33 cellular contexts compared by ENCODE assay signal in the genomic region with DNA sequence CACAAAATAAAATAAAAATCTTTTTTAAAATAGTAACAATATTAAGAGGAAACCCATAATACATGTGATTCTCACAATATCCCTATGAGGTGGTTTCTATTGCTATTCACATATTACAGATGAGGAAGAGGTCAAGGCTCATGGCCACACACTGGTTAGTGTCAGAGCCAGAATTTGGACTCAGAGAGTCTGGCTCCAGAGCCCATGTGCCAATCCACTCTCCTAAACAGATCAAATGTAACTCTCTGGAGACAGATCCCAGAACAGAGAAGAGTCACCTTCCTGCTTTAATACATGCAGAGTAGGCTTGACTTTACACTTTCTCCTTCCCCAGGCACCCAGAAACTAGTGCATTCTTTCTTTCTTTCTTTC. TPM values are rescaled to one million over a fixed set of nuclear protein-coding genes. Genes with fewer than 3 reads are reported as not detected.
DNase-seq lines count a peak whose midpoint lies in the region; ATAC-seq, FAIRE-seq and TF ChIP-seq lines count a peak whose summit lies in the region.
"Had no signal": no experiment of that assay in that cellular context is flagged by ENCODE, and none has a peak within 500 bp of the region (broad histone marks: within the 10 kb centered on the region; RNA-seq: fewer than 3 reads in every experiment).

No MANE protein-coding gene starts in this region.

- TF ChIP-seq EP300 in HepG2 (IDR thresholded peaks at IDR 0.05; ENCODE audit: low read depth in 2 of 2, low read length in 2 of 2) (no peak), HepG2 (CRISPR knock-in tag; IDR thresholded peaks at IDR 0.05; ENCODE audit: borderline replicate concordance) (no peak)

- no peak overlapping the region for H2AFZ ChIP-seq in HepG2 (ENCODE audit: low read length)
- H2AFZ ChIP-seq in smooth muscle cell (ENCODE audit: low read depth): no peak overlapping the region

- H3K27ac ChIP-seq in BLaER1: 0 out of 2 replicates have a peak overlapping the region, but pooled peaks have one; percentile 67
- H3K27ac ChIP-seq in HepG2 (ENCODE audit: extremely low read length, insufficient read depth, low read length): no peak overlapping the region
- H3K27ac ChIP-seq in smooth muscle cell (ENCODE audit: low read depth): peak overlapping the region; percentile 79

- intact Hi-C loops in HepG2 (cut with micrococcal nuclease; ENCODE audit: unreplicated experiment) (no loop called here), left colon (cut with DNase I, micrococcal nuclease) (no loop called here)

- H3K27me3 ChIP-seq in BLaER1 (no peaks in the 10 kb centered on the region), HepG2 (ENCODE audit: control insufficient read depth in 1 of 2, insufficient read depth in 2 of 2, low read length in 2 of 2) (peaks cover under 1 to 2% of the 10 kb centered on the region in 2 experiments; a peak in 1 of 5 replicates), smooth muscle cell (ENCODE audit: low read depth) (no peaks in the 10 kb centered on the region)
- H3K27me3 ChIP-seq: gastroesophageal sphincter, pancreas, tibial artery had no signal

- BruUV-seq in HepG2 (replicated peaks; lab: Mats Ljungman, UMichigan): no TSS peak

- peaks cover 68% of the 10 kb centered on the region for H3K4me1 ChIP-seq in BLaER1
- peaks cover 49% of the 10 kb centered on the region for H3K4me1 ChIP-seq in HepG2 (ENCODE audit: insufficient read depth, low read length)
- H3K4me1 ChIP-seq in smooth muscle cell (ENCODE audit: low read depth): peaks cover 4% of the 10 kb centered on the region

- H3K4me2 ChIP-seq in BLaER1: peak overlapping the region; percentile 89
- H3K4me2 ChIP-seq in HepG2 (ENCODE audit: low read depth, low read length): no peak overlapping the region
- H3K4me2 ChIP-seq in smooth muscle cell: no peak overlapping the region

- peaks cover 30% of the 10 kb centered on the region for H3F3A ChIP-seq in smooth muscle cell (ENCODE audit: low read depth)

- in situ Hi-C loops in HepG2 (cut with HindIII; ENCODE audit: extremely low pct_ligation_motif_present, low pct_unique_long_range_greater_than_20kb): no loop called here

- CTCF ChIA-PET in HepG2 (lab: Yijun Ruan, JAX; ENCODE audit: low intra/inter-chr PET ratio, low total read pairs): no interaction called here

- H3K36me3 ChIP-seq in BLaER1 (no peaks in the 10 kb centered on the region), HepG2 (replicated peaks in 1 of 2; ENCODE audit: control insufficient read depth in 1 of 2, insufficient read depth in 2 of 2, low read length in 2 of 2) (no peaks in the 10 kb centered on the region), smooth muscle cell (ENCODE audit: low read depth) (no peaks in the 10 kb centered on the region)
- H3K36me3 ChIP-seq: gastroesophageal sphincter, pancreas, tibial artery had no signal

- H3K79me2 ChIP-seq in HepG2 (ENCODE audit: insufficient read depth, low read length) (no peaks in the 10 kb centered on the region), smooth muscle cell (ENCODE audit: low read depth) (no peaks in the 10 kb centered on the region)

- H3K9ac ChIP-seq in BLaER1 (peak overlapping the region; percentile 22; the same call in 1 of the 2 replicates), HepG2 (ENCODE audit: insufficient read depth, low read depth, low read length) (no peak overlapping the region), smooth muscle cell (ENCODE audit: low read depth) (no peak overlapping the region)

- no peak for TF ChIP-seq POLR2A in HepG2 (IDR thresholded peaks at IDR 0.05; ENCODE audit: insufficient read depth in 1 of 2, low read depth in 2 of 2, low read length in 2 of 2)

- no peak overlapping the region for H3K4me3 ChIP-seq in BLaER1
- no peak overlapping the region for H3K4me3 ChIP-seq in HepG2 (replicated peaks in 1 of 3; ENCODE audit: insufficient read depth in 1 of 3, low read depth in 2 of 3, low read length in 3 of 3)
- H3K4me3 ChIP-seq in smooth muscle cell: no peak overlapping the region
- H3K4me3 ChIP-seq: gastroesophageal sphincter, K562, pancreas, tibial artery had no signal

- peak; percentile 23 for FAIRE-seq in HepG2 (lab: Jason Lieb, UNC)
- FAIRE-seq: GM18507, GM19239, H1, K562, pancreas had no signal

- H4K20me1 ChIP-seq in BLaER1: no peaks in the 10 kb centered on the region
- no peaks in the 10 kb centered on the region for H4K20me1 ChIP-seq in HepG2 (ENCODE audit: insufficient read depth, low read length)
- no peaks in the 10 kb centered on the region for H4K20me1 ChIP-seq in smooth muscle cell (ENCODE audit: low read depth)

- H3K9me3 ChIP-seq in BLaER1: no peaks in the 10 kb centered on the region; the same call in 1 of the 2 replicates
- no peaks in the 10 kb centered on the region for H3K9me3 ChIP-seq in HepG2 (ENCODE audit: low read length)
- no peaks in the 10 kb centered on the region for H3K9me3 ChIP-seq in smooth muscle cell (replicated peaks; ENCODE audit: low read depth)
- H3K9me3 ChIP-seq: pancreas, tibial artery had no signal

- TF ChIP-seq CTCF in HepG2 (CRISPR knock-in tag; IDR thresholded peaks at IDR 0.05) (no peak), smooth muscle cell (IDR thresholded peaks at IDR 0.05; ENCODE audit: borderline replicate concordance, insufficient read depth, poor library complexity, severe bottlenecking) (no peak)

- no peak for TF ChIP-seq RAD21 in HepG2 (CRISPR knock-in tag; IDR thresholded peaks at IDR 0.05)

- POLR2A ChIA-PET in HepG2 (lab: Yijun Ruan, JAX): no interaction called here

- ATAC-seq in HepG2: peak; percentile 59
- ATAC-seq in GM21786 (IDR thresholded peaks at IDR 0.05; ENCODE audit: unreplicated experiment): no peak
- no peak for ATAC-seq in left colon
- ATAC-seq in HG03520 (IDR thresholded peaks at IDR 0.05; ENCODE audit: unreplicated experiment): no peak
- ATAC-seq: gastroesophageal sphincter, K562, pancreas, T-cell had no signal

- DNase-seq in MV-4-11 (lab: John Stamatoyannopoulos, UW) (peak; percentile 28), HepG2 (ENCODE audit: low spot score) (peak; percentile 41), smooth muscle cell (lab: John Stamatoyannopoulos, UW; ENCODE audit: unreplicated experiment) (no peak), left colon (no peak), AG08396 (ENCODE audit: low spot score) (no peak)
- DNase-seq: 8988T; activated CD4-positive, alpha-beta T cell treated with anti-CD3 and anti-CD28 coated beads, Interleukin-2, amount 50 U/mL, for 1 hour; activated naive CD4-positive, alpha-beta T cell treated with Interleukin-2 at 50 U/mL for 16 hours; CD8-positive, alpha-beta memory T cell; DMS 273 treated with DMSO at 0.1 percent for 48 hours; hippocampal formation; mesendoderm; NCI-H1092 treated with DMSO at 0.1 percent for 48 hours; NCI-H187; NCI-H2171; NCI-H510A; OCI-M1; pancreas; stimulated activated CD8-positive, alpha-beta memory T cell treated with anti-CD3 and anti-CD28 coated beads, Interleukin-4, amount 100 ng/mL, for 48 hours; T-cell had no signal

RNA-seq across cellular contexts. Expression of a gene that starts 10.1 kb away (rescaled TPM):
- 0.21 and 0.33 TPM in 2 replicates for total RNA-seq in HepG2 (2016; rRNA removed; fragmentation: Illumina TruSeq; extraction: Trizol)
- total RNA-seq in HepG2 (2016; cell fraction: cytosol; rRNA removed; fragmentation: Illumina TruSeq; extraction: Trizol; ENCODE audit: low read depth): 0.26 and 0.51 TPM in 2 replicates
- total RNA-seq in HepG2 (2016; cell fraction: insoluble cytoplasmic fraction; rRNA removed; fragmentation: Illumina TruSeq; extraction: Trizol): 0.18 and 0.22 TPM in 2 replicates
- 0.31 TPM in 2 replicates for total RNA-seq in HepG2 (2016; cell fraction: membrane; rRNA removed; fragmentation: Illumina TruSeq; extraction: Trizol)
- total RNA-seq in HepG2 (2016; cell fraction: nucleus; rRNA removed; fragmentation: Illumina TruSeq; extraction: Trizol): 0.19 and 0.71 TPM in 2 replicates
- polyA plus RNA-seq in HepG2 (2011; rRNA removed): 2.3 and 2.5 TPM in 2 replicates
- 1.1 and 1.2 TPM in 2 replicates for polyA plus RNA-seq in HepG2 (2011; cell fraction: cytosol; rRNA removed)
- 11.6 and 19.0 TPM in 2 replicates for polyA plus RNA-seq in HepG2 (2011; cell fraction: nucleus; rRNA removed)
- polyA plus RNA-seq in HepG2 (2012): 1.5 and 3.8 TPM in 2 replicates
- polyA plus RNA-seq in HepG2 (2016; cell fraction: cytosol; fragmentation: Illumina TruSeq; extraction: Trizol; ENCODE audit: low read depth): 0.26 and 0.40 TPM in 2 replicates
- polyA plus RNA-seq in HepG2 (2016; cell fraction: insoluble cytoplasmic fraction; fragmentation: Illumina TruSeq; extraction: Trizol; ENCODE audit: low read depth): 0.09 and 0.23 TPM in 2 replicates
- polyA plus RNA-seq in HepG2 (2016; cell fraction: membrane; fragmentation: Illumina TruSeq; extraction: Trizol; ENCODE audit: low read depth): 0.26 and 0.42 TPM in 2 replicates
- 0.23 and 0.79 TPM in 2 replicates for polyA plus RNA-seq in HepG2 (2016; cell fraction: nucleus; fragmentation: Illumina TruSeq; extraction: Trizol; ENCODE audit: insufficient read depth, low read depth)
- polyA minus RNA-seq in HepG2 (2011; rRNA and poly(A)+ RNA removed; ENCODE audit: low replicate concordance): 0.14 and 2.9 TPM in 2 replicates
- 0.35 and 1.5 TPM in 2 replicates for polyA minus RNA-seq in HepG2 (2011; cell fraction: cytosol; rRNA and poly(A)+ RNA removed)
- polyA minus RNA-seq in HepG2 (2011; cell fraction: nucleus; rRNA and poly(A)+ RNA removed): 3.7 and 5.4 TPM in 2 replicates
- 0.31 TPM in 1 of 2 replicates, not detected in the other for total RNA-seq in smooth muscle cell
- 0.14 and 0.38 TPM in 2 replicates for polyA plus RNA-seq in smooth muscle cell
- 1 to 10 TPM; 1.7 to 2.0 TPM for total RNA-seq in left colon

RNA-seq across cellular contexts. Expression of a gene that starts 15.3 kb away (rescaled TPM):
- total RNA-seq in HepG2 (2016; rRNA removed; fragmentation: Illumina TruSeq; extraction: Trizol): 0.22 TPM in 1 of 2 replicates, not detected in the other
- total RNA-seq in HepG2 (2016; cell fraction: cytosol; rRNA removed; fragmentation: Illumina TruSeq; extraction: Trizol; ENCODE audit: low read depth): 0.35 TPM in 1 of 2 replicates, not detected in the other
- total RNA-seq in HepG2 (2016; cell fraction: insoluble cytoplasmic fraction; rRNA removed; fragmentation: Illumina TruSeq; extraction: Trizol): 0.15 TPM in 1 of 2 replicates, not detected in the other
- 0.38 and 0.49 TPM in 2 replicates for total RNA-seq in HepG2 (2016; cell fraction: membrane; rRNA removed; fragmentation: Illumina TruSeq; extraction: Trizol)
- total RNA-seq in HepG2 (2016; cell fraction: nucleus; rRNA removed; fragmentation: Illumina TruSeq; extraction: Trizol): not detected in 2 replicates
- polyA plus RNA-seq in HepG2 (2011; rRNA removed): 0.07 and 0.09 TPM in 2 replicates
- 0.09 and 0.15 TPM in 2 replicates for polyA plus RNA-seq in HepG2 (2011; cell fraction: cytosol; rRNA removed)
- polyA plus RNA-seq in HepG2 (2011; cell fraction: nucleus; rRNA removed): 0.48 and 0.87 TPM in 2 replicates
- polyA plus RNA-seq in HepG2 (2012): 0.15 TPM in 1 of 2 replicates, not detected in the other
- polyA plus RNA-seq in HepG2 (2016; cell fraction: cytosol; fragmentation: Illumina TruSeq; extraction: Trizol; ENCODE audit: low read depth): not detected in 2 replicates
- not detected in 2 replicates for polyA plus RNA-seq in HepG2 (2016; cell fraction: insoluble cytoplasmic fraction; fragmentation: Illumina TruSeq; extraction: Trizol; ENCODE audit: low read depth)
- polyA plus RNA-seq in HepG2 (2016; cell fraction: membrane; fragmentation: Illumina TruSeq; extraction: Trizol; ENCODE audit: low read depth): not detected in 2 replicates
- polyA plus RNA-seq in HepG2 (2016; cell fraction: nucleus; fragmentation: Illumina TruSeq; extraction: Trizol; ENCODE audit: insufficient read depth, low read depth): not detected in 2 replicates
- 0.36 TPM in 1 of 2 replicates, not detected in the other for polyA minus RNA-seq in HepG2 (2011; rRNA and poly(A)+ RNA removed; ENCODE audit: low replicate concordance)
- polyA minus RNA-seq in HepG2 (2011; cell fraction: cytosol; rRNA and poly(A)+ RNA removed): not detected in 2 replicates
- polyA minus RNA-seq in HepG2 (2011; cell fraction: nucleus; rRNA and poly(A)+ RNA removed): 1.4 TPM in 1 of 2 replicates, not detected in the other
- not detected in 2 replicates for total RNA-seq in smooth muscle cell
- polyA plus RNA-seq in smooth muscle cell: 0.18 and 0.25 TPM in 2 replicates
- not detected for total RNA-seq in left colon
- total RNA-seq: CD8-positive, alpha-beta memory T cell; gastroesophageal sphincter; H1; HT-29; K562; M059J; neural crest cell; T-cell had no signal
- polyA plus RNA-seq: CD8-positive, alpha-beta memory T cell; fibroblast of lung; H1 had no signal

RNA-seq across cellular contexts. Expression of a gene that starts 27.7 kb away (rescaled TPM):
- total RNA-seq in HepG2 (2016; rRNA removed; fragmentation: Illumina TruSeq; extraction: Trizol) (78.5 and 91.0 TPM in 2 replicates), smooth muscle cell (62.5 and 70.9 TPM in 2 replicates), left colon (100 to 1,000 TPM; 153 to 176 TPM)
- 61.6 and 62.5 TPM in 2 replicates for total RNA-seq in HepG2 (2016; cell fraction: cytosol; rRNA removed; fragmentation: Illumina TruSeq; extraction: Trizol; ENCODE audit: low read depth)
- 72.7 and 92.2 TPM in 2 replicates for total RNA-seq in HepG2 (2016; cell fraction: insoluble cytoplasmic fraction; rRNA removed; fragmentation: Illumina TruSeq; extraction: Trizol)
- 98.7 and 108 TPM in 2 replicates for total RNA-seq in HepG2 (2016; cell fraction: membrane; rRNA removed; fragmentation: Illumina TruSeq; extraction: Trizol)
- total RNA-seq in HepG2 (2016; cell fraction: nucleus; rRNA removed; fragmentation: Illumina TruSeq; extraction: Trizol): 63.4 and 77.8 TPM in 2 replicates
- polyA plus RNA-seq in HepG2 (2011; rRNA removed) (268 and 270 TPM in 2 replicates), smooth muscle cell (18.7 and 20.3 TPM in 2 replicates)
- 216 and 257 TPM in 2 replicates for polyA plus RNA-seq in HepG2 (2011; cell fraction: cytosol; rRNA removed)
- polyA plus RNA-seq in HepG2 (2011; cell fraction: nucleus; rRNA removed): 595 and 749 TPM in 2 replicates
- 72.7 and 87.5 TPM in 2 replicates for polyA plus RNA-seq in HepG2 (2012)
- 60.8 and 65.7 TPM in 2 replicates for polyA plus RNA-seq in HepG2 (2016; cell fraction: cytosol; fragmentation: Illumina TruSeq; extraction: Trizol; ENCODE audit: low read depth)
- polyA plus RNA-seq in HepG2 (2016; cell fraction: insoluble cytoplasmic fraction; fragmentation: Illumina TruSeq; extraction: Trizol; ENCODE audit: low read depth): 106 and 117 TPM in 2 replicates
- 114 and 123 TPM in 2 replicates for polyA plus RNA-seq in HepG2 (2016; cell fraction: membrane; fragmentation: Illumina TruSeq; extraction: Trizol; ENCODE audit: low read depth)
- polyA plus RNA-seq in HepG2 (2016; cell fraction: nucleus; fragmentation: Illumina TruSeq; extraction: Trizol; ENCODE audit: insufficient read depth, low read depth): 131 and 137 TPM in 2 replicates
- 139 and 364 TPM in 2 replicates for polyA minus RNA-seq in HepG2 (2011; rRNA and poly(A)+ RNA removed; ENCODE audit: low replicate concordance)
- polyA minus RNA-seq in HepG2 (2011; cell fraction: cytosol; rRNA and poly(A)+ RNA removed): 88.3 and 92.0 TPM in 2 replicates
- 159 and 160 TPM in 2 replicates for polyA minus RNA-seq in HepG2 (2011; cell fraction: nucleus; rRNA and poly(A)+ RNA removed)

RNA-seq across cellular contexts. Expression of a gene that starts 47.0 kb away (rescaled TPM):
- total RNA-seq in HepG2 (2016; rRNA removed; fragmentation: Illumina TruSeq; extraction: Trizol) (301 and 337 TPM in 2 replicates), smooth muscle cell (not detected in 2 replicates), left colon (100 to 1,000 TPM; 441 to 488 TPM)
- total RNA-seq in HepG2 (2016; cell fraction: cytosol; rRNA removed; fragmentation: Illumina TruSeq; extraction: Trizol; ENCODE audit: low read depth): 59.0 and 67.7 TPM in 2 replicates
- total RNA-seq in HepG2 (2016; cell fraction: insoluble cytoplasmic fraction; rRNA removed; fragmentation: Illumina TruSeq; extraction: Trizol): 281 and 313 TPM in 2 replicates
- 183 and 224 TPM in 2 replicates for total RNA-seq in HepG2 (2016; cell fraction: membrane; rRNA removed; fragmentation: Illumina TruSeq; extraction: Trizol)
- total RNA-seq in HepG2 (2016; cell fraction: nucleus; rRNA removed; fragmentation: Illumina TruSeq; extraction: Trizol): 188 and 190 TPM in 2 replicates
- polyA plus RNA-seq in HepG2 (2011; rRNA removed) (287 and 352 TPM in 2 replicates), smooth muscle cell (0.14 and 0.15 TPM in 2 replicates)
- 169 and 211 TPM in 2 replicates for polyA plus RNA-seq in HepG2 (2011; cell fraction: cytosol; rRNA removed)
- polyA plus RNA-seq in HepG2 (2011; cell fraction: nucleus; rRNA removed): 756 and 778 TPM in 2 replicates
- 201 and 249 TPM in 2 replicates for polyA plus RNA-seq in HepG2 (2012)
- polyA plus RNA-seq in HepG2 (2016; cell fraction: cytosol; fragmentation: Illumina TruSeq; extraction: Trizol; ENCODE audit: low read depth): 85.6 and 100 TPM in 2 replicates
- polyA plus RNA-seq in HepG2 (2016; cell fraction: insoluble cytoplasmic fraction; fragmentation: Illumina TruSeq; extraction: Trizol; ENCODE audit: low read depth): 215 and 265 TPM in 2 replicates
- 117 and 144 TPM in 2 replicates for polyA plus RNA-seq in HepG2 (2016; cell fraction: membrane; fragmentation: Illumina TruSeq; extraction: Trizol; ENCODE audit: low read depth)
- polyA plus RNA-seq in HepG2 (2016; cell fraction: nucleus; fragmentation: Illumina TruSeq; extraction: Trizol; ENCODE audit: insufficient read depth, low read depth): 336 and 399 TPM in 2 replicates
- 0.19 and 699 TPM in 2 replicates for polyA minus RNA-seq in HepG2 (2011; rRNA and poly(A)+ RNA removed; ENCODE audit: low replicate concordance)
- polyA minus RNA-seq in HepG2 (2011; cell fraction: cytosol; rRNA and poly(A)+ RNA removed): 138 and 156 TPM in 2 replicates
- polyA minus RNA-seq in HepG2 (2011; cell fraction: nucleus; rRNA and poly(A)+ RNA removed): 112 and 120 TPM in 2 replicates
- total RNA-seq: CD8-positive, alpha-beta memory T cell; fibroblast of lung; gastroesophageal sphincter; M059J; neural crest cell had no signal
- polyA plus RNA-seq: CD8-positive, alpha-beta memory T cell; fibroblast of lung had no signal

Comparison
In these comparisons a context has a peak if more than half of its experiments do, and no peak if none do; other contexts are left out.
1. DNase-seq: peak in MV-4-11 (single experiment) and HepG2 (single experiment); none in smooth muscle cell (single experiment), left colon (0 of 2) and AG08396 (single experiment).